In the genomic region with DNA sequence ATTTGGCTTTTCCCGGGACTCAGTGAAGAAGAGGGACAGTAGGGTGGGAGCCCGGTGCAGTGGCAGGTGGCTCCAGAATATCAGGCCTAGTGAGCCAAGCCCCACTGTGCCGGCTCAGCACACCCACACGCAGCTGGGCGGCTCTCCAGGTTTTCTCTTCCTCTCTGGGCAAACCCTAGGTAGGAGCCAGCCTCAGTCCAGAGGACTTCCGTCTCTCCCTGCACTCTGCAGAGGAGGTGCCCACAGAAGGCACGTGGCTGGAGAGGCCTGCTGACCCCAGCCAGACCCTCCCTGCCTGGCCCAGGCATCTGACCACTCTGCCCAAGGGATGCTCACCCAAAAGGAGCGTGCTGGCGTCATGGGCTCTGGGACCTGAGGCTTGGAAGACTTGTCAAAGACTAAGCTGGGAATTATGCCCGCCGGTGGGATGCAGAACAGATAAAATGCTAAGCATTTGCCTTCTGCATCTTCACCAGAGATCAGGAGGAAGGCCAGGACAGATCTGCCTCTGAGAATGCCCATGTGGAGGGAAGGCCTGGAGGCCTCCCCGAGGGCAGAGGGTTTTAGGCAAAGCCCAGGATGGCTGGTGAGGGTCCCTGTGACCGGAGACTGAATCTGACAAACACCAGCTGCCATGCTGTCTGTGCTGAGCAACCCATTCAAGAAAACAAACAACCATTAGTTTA, we compare ENCODE assay signal across 16 cellular contexts. TPM values are rescaled to one million over a fixed set of nuclear protein-coding genes. Genes with fewer than 3 reads are reported as not detected.
DNase-seq lines count a peak whose midpoint lies in the region; ATAC-seq and TF ChIP-seq lines count a peak whose summit lies in the region.
"Had no signal": no experiment of that assay in that cellular context is flagged by ENCODE, and none has a peak within 500 bp of the region (broad histone marks: within the 10 kb centered on the region; RNA-seq: fewer than 3 reads in every experiment).

No MANE protein-coding gene starts in this region.

- H3K4me1 ChIP-seq in testis = peaks cover 9% of the 10 kb centered on the region

- peak; percentile 1 for DNase-seq in NCI-H2171 (lab: John Stamatoyannopoulos, UW)
- DNase-seq in NCI-H2171 treated with DMSO at 0.1 percent for 48 hours (lab: John Stamatoyannopoulos, UW) = no peak
- DNase-seq in NCI-H2029 (lab: John Stamatoyannopoulos, UW) = peak; percentile 45
- DNase-seq in inferior parietal cortex (ENCODE audit: extremely low spot score) = peak; percentile 42
- peak; percentile 29 for DNase-seq in testis
- DNase-seq in SW480 (ENCODE audit: low spot score) = no peak
- no peak for DNase-seq in AG08395 (ENCODE audit: low spot score)
- DNase-seq: CD4-positive, CD25-positive, alpha-beta regulatory T cell; HFFc6; KG1; NCI-H2107; NCI-H82; SHP77 treated with DMSO at 0.1 percent for 48 hours had no signal

- TF ChIP-seq CTCF in testis (IDR thresholded peaks at IDR 0.05) = no peak

- no peak for ATAC-seq in HG03565 (IDR thresholded peaks at IDR 0.05; ENCODE audit: unreplicated experiment)
- ATAC-seq: GM23338 had no signal

- no peaks in the 10 kb centered on the region for H3K36me3 ChIP-seq in testis (ENCODE audit: low read depth, missing control alignments)

- H3K27me3 ChIP-seq in testis = no peaks in the 10 kb centered on the region

- H3K27ac ChIP-seq in testis = no peak overlapping the region

- no peaks in the 10 kb centered on the region for H3K9me3 ChIP-seq in testis

- no peak for TF ChIP-seq POLR2A in testis (IDR thresholded peaks at IDR 0.05)

- no peak overlapping the region for H3K4me3 ChIP-seq in testis
- H3K4me3 ChIP-seq: GM23338 had no signal

- intact Hi-C loops in testis (cut with DNase I; ENCODE audit: low total_unique reads) = no loop called here

- 73 to 85% methylated on average over 9 to 13 of the region's 13 CpGs for WGBS in testis, 2 donors

RNA-seq across cellular contexts. Expression of a gene that starts 40.2 kb away (rescaled TPM):
- total RNA-seq in testis = 1 to 10 TPM; 7.7 to 8.3 TPM
- polyA plus RNA-seq in testis (ENCODE audit: insufficient read depth, low read depth, low replicate concordance) = 3.0 TPM
- total RNA-seq: CD4-positive, CD25-positive, alpha-beta regulatory T cell; M059J had no signal
- polyA plus RNA-seq: CD4-positive, CD25-positive, alpha-beta regulatory T cell had no signal

Comparison
In these comparisons a context has a peak if more than half of its experiments do, and no peak if none do; other contexts are left out.
1. DNase-seq: peak in NCI-H2171 (single experiment), NCI-H2029 (single experiment), inferior parietal cortex (single experiment) and testis (single experiment); none in NCI-H2171 treated with DMSO at 0.1 percent for 48 hours (single experiment), SW480 (single experiment) and AG08395 (single experiment).